In the genomic region with DNA sequence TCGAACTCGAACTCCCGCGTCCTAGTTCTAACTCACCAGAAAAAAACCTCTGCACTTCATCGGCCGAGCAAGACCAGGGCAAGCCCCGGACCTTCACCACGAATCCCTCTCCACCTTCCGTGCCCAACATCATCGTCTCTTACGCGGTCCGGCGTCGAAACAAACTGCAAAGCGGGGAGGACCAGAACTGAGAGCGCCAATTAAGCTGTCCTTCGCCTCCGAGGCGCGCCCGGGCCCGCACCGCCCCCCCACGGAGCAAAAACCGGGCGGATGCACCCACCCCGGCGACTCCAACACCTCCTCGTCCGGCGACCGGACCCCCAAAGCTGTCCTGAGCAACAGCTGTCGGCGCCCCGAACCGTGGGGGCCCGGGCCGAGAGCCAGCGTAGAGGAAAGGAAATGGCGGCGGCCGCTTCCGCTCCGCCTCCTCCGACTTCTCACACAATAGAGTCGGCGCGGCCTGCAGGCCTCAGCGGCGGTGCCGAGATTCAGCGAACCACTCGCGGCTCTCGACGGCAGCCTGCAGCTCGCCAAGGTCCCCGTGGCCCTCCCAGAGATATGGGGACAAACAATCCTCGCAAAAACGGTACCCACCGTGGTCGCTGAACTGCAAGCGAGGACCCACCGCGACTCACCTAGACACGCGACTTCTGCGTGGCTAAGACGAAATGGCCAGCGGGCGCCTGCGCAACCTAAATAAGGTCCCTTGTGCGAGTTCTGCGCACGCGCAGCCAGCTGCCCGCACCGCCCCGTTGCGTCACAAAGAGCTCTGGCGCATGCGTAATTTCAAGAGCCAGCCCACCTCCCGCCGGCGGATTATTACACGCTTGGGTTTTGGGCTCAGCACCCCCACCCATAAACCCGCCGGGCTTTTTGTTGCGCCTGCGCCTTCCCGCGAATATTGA, we compare ENCODE assay signal across 1 cellular context.
A peak's percentile ranks its signal among the peaks of the same experiment; 100 is the strongest.
TF ChIP-seq lines count a peak whose summit lies in the region.

A gene with protein sequence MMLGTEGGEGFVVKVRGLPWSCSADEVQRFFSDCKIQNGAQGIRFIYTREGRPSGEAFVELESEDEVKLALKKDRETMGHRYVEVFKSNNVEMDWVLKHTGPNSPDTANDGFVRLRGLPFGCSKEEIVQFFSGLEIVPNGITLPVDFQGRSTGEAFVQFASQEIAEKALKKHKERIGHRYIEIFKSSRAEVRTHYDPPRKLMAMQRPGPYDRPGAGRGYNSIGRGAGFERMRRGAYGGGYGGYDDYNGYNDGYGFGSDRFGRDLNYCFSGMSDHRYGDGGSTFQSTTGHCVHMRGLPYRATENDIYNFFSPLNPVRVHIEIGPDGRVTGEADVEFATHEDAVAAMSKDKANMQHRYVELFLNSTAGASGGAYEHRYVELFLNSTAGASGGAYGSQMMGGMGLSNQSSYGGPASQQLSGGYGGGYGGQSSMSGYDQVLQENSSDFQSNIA (minus strand): TSS at position 671 of the 905 bp plus-strand sequence. CDS start 538 bp downstream, at position 133.

TF ChIP-seq in HepG2, 621 proteins besides CTCF, POLR2A, EP300 and RAD21 (continued from another document and continues in another):
- peak; percentile 80; the same call in 1 of the 2 replicates for TF ChIP-seq SPEN (CRISPR knock-in tag; IDR thresholded peaks at IDR 0.05; ENCODE audit: low read depth)
- no peak; the same call in 1 of the 2 replicates for TF ChIP-seq ZNF550 (CRISPR knock-in tag; IDR thresholded peaks at IDR 0.05; ENCODE audit: borderline replicate concordance)
- TF ChIP-seq ZFP90 (CRISPR knock-in tag; IDR thresholded peaks at IDR 0.05; ENCODE audit: borderline replicate concordance): peak; percentile 49; the same call in 1 of the 2 replicates
- TF ChIP-seq ZNF180 (CRISPR knock-in tag; IDR thresholded peaks at IDR 0.05; ENCODE audit: borderline replicate concordance, low read depth): no peak; the same call in 1 of the 2 replicates
- TF ChIP-seq GPN1 (CRISPR knock-in tag; IDR thresholded peaks at IDR 0.05; ENCODE audit: borderline replicate concordance): no peak
- TF ChIP-seq MED1 (CRISPR knock-in tag; IDR thresholded peaks at IDR 0.05): peak; percentile 73
- TF ChIP-seq TARDBP (CRISPR knock-in tag; IDR thresholded peaks at IDR 0.05): no peak
- TF ChIP-seq PCBP1 (IDR thresholded peaks at IDR 0.05; ENCODE audit: borderline replicate concordance, low read depth, low read length): no peak
- TF ChIP-seq ZNF713 (CRISPR knock-in tag; IDR thresholded peaks at IDR 0.05): peak; percentile 27; the same call in 1 of the 2 replicates
- TF ChIP-seq ZNF703 (CRISPR knock-in tag; IDR thresholded peaks at IDR 0.05; ENCODE audit: borderline replicate concordance): peak; percentile 52; the same call in 1 of the 2 replicates
- no peak for TF ChIP-seq REXO4 (CRISPR knock-in tag; IDR thresholded peaks at IDR 0.05; ENCODE audit: borderline replicate concordance)
- 0 out of 2 replicates have a peak, but pooled peaks have one; percentile 63 for TF ChIP-seq RXRB (CRISPR knock-in tag; IDR thresholded peaks at IDR 0.05; ENCODE audit: borderline replicate concordance)
- TF ChIP-seq FOXJ3 (CRISPR knock-in tag; IDR thresholded peaks at IDR 0.05; ENCODE audit: borderline replicate concordance): no peak; the same call in 1 of the 2 replicates
- TF ChIP-seq, protein P1, sequence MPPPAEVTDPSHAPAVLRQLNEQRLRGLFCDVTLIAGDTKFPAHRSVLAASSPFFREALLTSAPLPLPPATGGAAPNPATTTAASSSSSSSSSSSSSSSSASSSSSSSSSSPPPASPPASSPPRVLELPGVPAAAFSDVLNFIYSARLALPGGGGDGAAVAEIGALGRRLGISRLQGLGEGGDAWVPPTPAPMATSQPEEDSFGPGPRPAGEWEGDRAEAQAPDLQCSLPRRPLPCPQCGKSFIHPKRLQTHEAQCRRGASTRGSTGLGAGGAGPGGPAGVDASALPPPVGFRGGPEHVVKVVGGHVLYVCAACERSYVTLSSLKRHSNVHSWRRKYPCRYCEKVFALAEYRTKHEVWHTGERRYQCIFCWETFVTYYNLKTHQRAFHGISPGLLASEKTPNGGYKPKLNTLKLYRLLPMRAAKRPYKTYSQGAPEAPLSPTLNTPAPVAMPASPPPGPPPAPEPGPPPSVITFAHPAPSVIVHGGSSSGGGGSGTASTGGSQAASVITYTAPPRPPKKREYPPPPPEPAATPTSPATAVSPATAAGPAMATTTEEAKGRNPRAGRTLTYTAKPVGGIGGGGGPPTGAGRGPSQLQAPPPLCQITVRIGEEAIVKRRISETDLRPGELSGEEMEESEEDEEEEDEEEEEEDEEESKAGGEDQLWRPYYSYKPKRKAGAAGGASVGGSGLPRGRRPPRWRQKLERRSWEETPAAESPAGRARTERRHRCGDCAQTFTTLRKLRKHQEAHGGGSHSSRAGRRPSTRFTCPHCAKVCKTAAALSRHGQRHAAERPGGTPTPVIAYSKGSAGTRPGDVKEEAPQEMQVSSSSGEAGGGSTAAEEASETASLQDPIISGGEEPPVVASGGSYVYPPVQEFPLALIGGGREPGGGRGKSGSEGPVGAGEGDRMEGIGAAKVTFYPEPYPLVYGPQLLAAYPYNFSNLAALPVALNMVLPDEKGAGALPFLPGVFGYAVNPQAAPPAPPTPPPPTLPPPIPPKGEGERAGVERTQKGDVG (CRISPR knock-in tag; IDR thresholded peaks at IDR 0.05; ENCODE audit: borderline replicate concordance): peak; percentile 50; the same call in 1 of the 2 replicates
- TF ChIP-seq, protein P2, sequence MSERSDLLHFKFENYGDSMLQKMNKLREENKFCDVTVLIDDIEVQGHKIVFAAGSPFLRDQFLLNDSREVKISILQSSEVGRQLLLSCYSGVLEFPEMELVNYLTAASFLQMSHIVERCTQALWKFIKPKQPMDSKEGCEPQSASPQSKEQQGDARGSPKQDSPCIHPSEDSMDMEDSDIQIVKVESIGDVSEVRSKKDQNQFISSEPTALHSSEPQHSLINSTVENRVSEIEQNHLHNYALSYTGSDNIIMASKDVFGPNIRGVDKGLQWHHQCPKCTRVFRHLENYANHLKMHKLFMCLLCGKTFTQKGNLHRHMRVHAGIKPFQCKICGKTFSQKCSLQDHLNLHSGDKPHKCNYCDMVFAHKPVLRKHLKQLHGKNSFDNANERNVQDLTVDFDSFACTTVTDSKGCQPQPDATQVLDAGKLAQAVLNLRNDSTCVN (CRISPR knock-in tag; IDR thresholded peaks at IDR 0.05; ENCODE audit: borderline replicate concordance): 0 out of 2 replicates have a peak, but pooled peaks have one; percentile 21
- no peak for TF ChIP-seq NR2C2 (CRISPR knock-in tag; IDR thresholded peaks at IDR 0.05; ENCODE audit: borderline replicate concordance)
- TF ChIP-seq SMARCE1 (IDR thresholded peaks at IDR 0.05; ENCODE audit: borderline replicate concordance): no peak
- no peak for TF ChIP-seq ZBTB8A (CRISPR knock-in tag; IDR thresholded peaks at IDR 0.05; ENCODE audit: borderline replicate concordance, low read depth)
- TF ChIP-seq HNRNPUL1 (IDR thresholded peaks at IDR 0.05; ENCODE audit: low read depth, low read length): peak; percentile 66; the same call in 1 of the 2 replicates
- TF ChIP-seq, protein P3, sequence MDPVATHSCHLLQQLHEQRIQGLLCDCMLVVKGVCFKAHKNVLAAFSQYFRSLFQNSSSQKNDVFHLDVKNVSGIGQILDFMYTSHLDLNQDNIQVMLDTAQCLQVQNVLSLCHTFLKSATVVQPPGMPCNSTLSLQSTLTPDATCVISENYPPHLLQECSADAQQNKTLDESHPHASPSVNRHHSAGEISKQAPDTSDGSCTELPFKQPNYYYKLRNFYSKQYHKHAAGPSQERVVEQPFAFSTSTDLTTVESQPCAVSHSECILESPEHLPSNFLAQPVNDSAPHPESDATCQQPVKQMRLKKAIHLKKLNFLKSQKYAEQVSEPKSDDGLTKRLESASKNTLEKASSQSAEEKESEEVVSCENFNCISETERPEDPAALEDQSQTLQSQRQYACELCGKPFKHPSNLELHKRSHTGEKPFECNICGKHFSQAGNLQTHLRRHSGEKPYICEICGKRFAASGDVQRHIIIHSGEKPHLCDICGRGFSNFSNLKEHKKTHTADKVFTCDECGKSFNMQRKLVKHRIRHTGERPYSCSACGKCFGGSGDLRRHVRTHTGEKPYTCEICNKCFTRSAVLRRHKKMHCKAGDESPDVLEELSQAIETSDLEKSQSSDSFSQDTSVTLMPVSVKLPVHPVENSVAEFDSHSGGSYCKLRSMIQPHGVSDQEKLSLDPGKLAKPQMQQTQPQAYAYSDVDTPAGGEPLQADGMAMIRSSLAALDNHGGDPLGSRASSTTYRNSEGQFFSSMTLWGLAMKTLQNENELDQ (CRISPR knock-in tag; IDR thresholded peaks at IDR 0.05; ENCODE audit: borderline replicate concordance): peak; percentile 25; the same call in 1 of the 2 replicates
- TF ChIP-seq CENPX (CRISPR knock-in tag; IDR thresholded peaks at IDR 0.05): no peak
- no peak for TF ChIP-seq NFKBIZ (CRISPR knock-in tag; IDR thresholded peaks at IDR 0.05)
- peak; percentile 83 for TF ChIP-seq REL (CRISPR knock-in tag; conservative IDR thresholded peaks at IDR 0.05)
- peak; percentile 35; the same call in 1 of the 2 replicates for TF ChIP-seq KAT7 (CRISPR knock-in tag; IDR thresholded peaks at IDR 0.05; ENCODE audit: borderline replicate concordance)
- TF ChIP-seq, protein P4, sequence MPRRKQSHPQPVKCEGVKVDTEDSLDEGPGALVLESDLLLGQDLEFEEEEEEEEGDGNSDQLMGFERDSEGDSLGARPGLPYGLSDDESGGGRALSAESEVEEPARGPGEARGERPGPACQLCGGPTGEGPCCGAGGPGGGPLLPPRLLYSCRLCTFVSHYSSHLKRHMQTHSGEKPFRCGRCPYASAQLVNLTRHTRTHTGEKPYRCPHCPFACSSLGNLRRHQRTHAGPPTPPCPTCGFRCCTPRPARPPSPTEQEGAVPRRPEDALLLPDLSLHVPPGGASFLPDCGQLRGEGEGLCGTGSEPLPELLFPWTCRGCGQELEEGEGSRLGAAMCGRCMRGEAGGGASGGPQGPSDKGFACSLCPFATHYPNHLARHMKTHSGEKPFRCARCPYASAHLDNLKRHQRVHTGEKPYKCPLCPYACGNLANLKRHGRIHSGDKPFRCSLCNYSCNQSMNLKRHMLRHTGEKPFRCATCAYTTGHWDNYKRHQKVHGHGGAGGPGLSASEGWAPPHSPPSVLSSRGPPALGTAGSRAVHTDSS (CRISPR knock-in tag; conservative IDR thresholded peaks at IDR 0.05): no peak
- peak; percentile 44 for TF ChIP-seq HNRNPL (IDR thresholded peaks at IDR 0.05; ENCODE audit: low read depth, low read length)
- TF ChIP-seq JARID2 (CRISPR knock-in tag; IDR thresholded peaks at IDR 0.05; ENCODE audit: insufficient replicate concordance): peak; percentile 28
- TF ChIP-seq FOXA3 (CRISPR knock-in tag; IDR thresholded peaks at IDR 0.05): peak; percentile 60; the same call in 1 of the 2 replicates
- TF ChIP-seq ZNF251 (CRISPR knock-in tag; IDR thresholded peaks at IDR 0.05): no peak
- TF ChIP-seq ZNF326 (CRISPR knock-in tag; IDR thresholded peaks at IDR 0.05; ENCODE audit: borderline replicate concordance): no peak
- TF ChIP-seq, protein P5, sequence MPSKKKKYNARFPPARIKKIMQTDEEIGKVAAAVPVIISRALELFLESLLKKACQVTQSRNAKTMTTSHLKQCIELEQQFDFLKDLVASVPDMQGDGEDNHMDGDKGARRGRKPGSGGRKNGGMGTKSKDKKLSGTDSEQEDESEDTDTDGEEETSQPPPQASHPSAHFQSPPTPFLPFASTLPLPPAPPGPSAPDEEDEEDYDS (CRISPR knock-in tag; IDR thresholded peaks at IDR 0.05): peak; percentile 100
- peak; percentile 70 for TF ChIP-seq ZNF883 (CRISPR knock-in tag; IDR thresholded peaks at IDR 0.05; ENCODE audit: not compliant biosample characterization)
- no peak for TF ChIP-seq ZNF432 (CRISPR knock-in tag; IDR thresholded peaks at IDR 0.05; ENCODE audit: borderline replicate concordance)
- TF ChIP-seq SKI (IDR thresholded peaks at IDR 0.05; ENCODE audit: partially characterized antibody): peak; percentile 35
- peak; percentile 96 for TF ChIP-seq RBM22 (optimal IDR thresholded peaks at IDR 0.05; ENCODE audit: low read length)
- TF ChIP-seq ZNF772 (CRISPR knock-in tag; IDR thresholded peaks at IDR 0.05): no peak; the same call in none of the 2 replicates
- TF ChIP-seq FOSL1 (CRISPR knock-in tag; IDR thresholded peaks at IDR 0.05; ENCODE audit: borderline replicate concordance): no peak
- TF ChIP-seq, protein P6, sequence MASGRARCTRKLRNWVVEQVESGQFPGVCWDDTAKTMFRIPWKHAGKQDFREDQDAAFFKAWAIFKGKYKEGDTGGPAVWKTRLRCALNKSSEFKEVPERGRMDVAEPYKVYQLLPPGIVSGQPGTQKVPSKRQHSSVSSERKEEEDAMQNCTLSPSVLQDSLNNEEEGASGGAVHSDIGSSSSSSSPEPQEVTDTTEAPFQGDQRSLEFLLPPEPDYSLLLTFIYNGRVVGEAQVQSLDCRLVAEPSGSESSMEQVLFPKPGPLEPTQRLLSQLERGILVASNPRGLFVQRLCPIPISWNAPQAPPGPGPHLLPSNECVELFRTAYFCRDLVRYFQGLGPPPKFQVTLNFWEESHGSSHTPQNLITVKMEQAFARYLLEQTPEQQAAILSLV (CRISPR knock-in tag; IDR thresholded peaks at IDR 0.05; ENCODE audit: borderline replicate concordance): peak; percentile 93; the same call in 1 of the 2 replicates
- TF ChIP-seq ZBTB20 (CRISPR knock-in tag; IDR thresholded peaks at IDR 0.05; ENCODE audit: borderline replicate concordance, low read depth): 0 out of 2 replicates have a peak, but pooled peaks have one; percentile 38
- TF ChIP-seq ZNF782 (CRISPR knock-in tag; IDR thresholded peaks at IDR 0.05; ENCODE audit: borderline replicate concordance): 0 out of 2 replicates have a peak, but pooled peaks have one; percentile 53
- no peak for TF ChIP-seq NFE2L1 (CRISPR knock-in tag; IDR thresholded peaks at IDR 0.05; ENCODE audit: borderline replicate concordance)
- TF ChIP-seq HOXA3 (CRISPR knock-in tag; IDR thresholded peaks at IDR 0.05): peak; percentile 60
- TF ChIP-seq ZNF589 (CRISPR knock-in tag; conservative IDR thresholded peaks at IDR 0.05): peak; percentile 31; the same call in 1 of the 2 replicates
- TF ChIP-seq ZNF33A (CRISPR knock-in tag; IDR thresholded peaks at IDR 0.05; ENCODE audit: borderline replicate concordance): no peak; the same call in 1 of the 2 replicates
- TF ChIP-seq, protein P7, sequence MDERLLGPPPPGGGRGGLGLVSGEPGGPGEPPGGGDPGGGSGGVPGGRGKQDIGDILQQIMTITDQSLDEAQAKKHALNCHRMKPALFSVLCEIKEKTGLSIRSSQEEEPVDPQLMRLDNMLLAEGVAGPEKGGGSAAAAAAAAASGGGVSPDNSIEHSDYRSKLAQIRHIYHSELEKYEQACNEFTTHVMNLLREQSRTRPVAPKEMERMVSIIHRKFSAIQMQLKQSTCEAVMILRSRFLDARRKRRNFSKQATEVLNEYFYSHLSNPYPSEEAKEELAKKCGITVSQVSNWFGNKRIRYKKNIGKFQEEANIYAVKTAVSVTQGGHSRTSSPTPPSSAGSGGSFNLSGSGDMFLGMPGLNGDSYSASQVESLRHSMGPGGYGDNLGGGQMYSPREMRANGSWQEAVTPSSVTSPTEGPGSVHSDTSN (CRISPR knock-in tag; IDR thresholded peaks at IDR 0.05): no peak
- no peak for TF ChIP-seq ZFP1 (CRISPR knock-in tag; IDR thresholded peaks at IDR 0.05)
- TF ChIP-seq CREM (IDR thresholded peaks at IDR 0.05): peak; percentile 84
- no peak for TF ChIP-seq CREM (CRISPR knock-in tag; IDR thresholded peaks at IDR 0.05)
- no peak for TF ChIP-seq NCOA5 (CRISPR knock-in tag; IDR thresholded peaks at IDR 0.05)
- TF ChIP-seq PLRG1 (conservative IDR thresholded peaks at IDR 0.05): no peak
